21 cellular contexts compared by ENCODE assay signal in genomic region chr20:61587910-61588309, GRCh38.
DNase-seq lines count a peak whose midpoint lies in the region; ATAC-seq and TF ChIP-seq lines count a peak whose summit lies in the region.
"Had no signal": no experiment of that assay in that cellular context is flagged by ENCODE, and none has a peak within 500 bp of the region (broad histone marks: within the 10 kb centered on the region; RNA-seq: fewer than 3 reads in every experiment).

No MANE protein-coding gene starts in this region.

- no peaks in the 10 kb centered on the region for H3K9me3 Mint-ChIP-seq in natural killer cell treated with Interleukin-12 subunit alpha and Interleukin-12 subunit beta and Interleukin-15 and Interleukin-18, amount 100 ng/mL, for 72 hours
- H3K9me3 Mint-ChIP-seq in natural killer cell (peaks cover 0 to 4% of the 10 kb centered on the region in 2 donors), nephron progenitor cell (peaks cover 22% of the 10 kb centered on the region)

- H3K4me3 Mint-ChIP-seq in natural killer cell treated with Interleukin-12 subunit alpha and Interleukin-12 subunit beta and Interleukin-15 and Interleukin-18, amount 100 ng/mL, for 72 hours = no peak overlapping the region
- H3K4me3 Mint-ChIP-seq in natural killer cell (no peak overlapping the region), nephron progenitor cell (no peak overlapping the region)
- H3K4me3 Mint-ChIP-seq: CD4-positive, alpha-beta memory T cell; H9 had no signal

- H3K4me3 ChIP-seq in fibroblast of villous mesenchyme (ENCODE audit: low read depth, low read length) = no peak overlapping the region
- H3K4me3 ChIP-seq in coronary artery = no peak overlapping the region
- H3K4me3 ChIP-seq: K562, Peyer's patch had no signal

- TF ChIP-seq CTCF in natural killer cell (IDR thresholded peaks at IDR 0.05) (no peak), fibroblast of villous mesenchyme (IDR thresholded peaks at IDR 0.05; ENCODE audit: insufficient read depth, low read depth, low read length) (no peak), nephron progenitor cell (IDR thresholded peaks at IDR 0.05) (no peak), coronary artery (IDR thresholded peaks at IDR 0.05) (no peak)

- no peak overlapping the region for H3K27ac ChIP-seq in coronary artery
- H3K27ac ChIP-seq: 22Rv1, Peyer's patch had no signal

- H3K27ac Mint-ChIP-seq in natural killer cell treated with Interleukin-12 subunit alpha and Interleukin-12 subunit beta and Interleukin-15 and Interleukin-18, amount 100 ng/mL, for 72 hours = no peak overlapping the region
- H3K27ac Mint-ChIP-seq in natural killer cell (no peak overlapping the region), nephron progenitor cell (peak overlapping the region; percentile 30)
- H3K27ac Mint-ChIP-seq: CD4-positive, alpha-beta memory T cell; H9 had no signal

- intact Hi-C loops in natural killer cell (cut with micrococcal nuclease) = no loop called here
- intact Hi-C loops in cardiac septum (cut with DNase I) = no loop called here

- ATAC-seq in natural killer cell treated with Interleukin-12 subunit alpha and Interleukin-12 subunit beta and Interleukin-15 and Interleukin-18, amount 100 ng/mL, for 72 hours = no peak
- ATAC-seq in natural killer cell = no peak
- ATAC-seq: K562, Right ventricle myocardium inferior had no signal

- DNase-seq in natural killer cell treated with Interleukin-12 subunit alpha and Interleukin-12 subunit beta and Interleukin-15 and Interleukin-18, amount 100 ng/mL, for 72 hours (ENCODE audit: low spot score) = peak; percentile 25
- DNase-seq in natural killer cell = no peak
- peak; percentile 1 for DNase-seq in fibroblast of villous mesenchyme (ENCODE audit: low read depth)
- DNase-seq in nephron progenitor cell = no peak
- no peak for DNase-seq in cardiac septum (ENCODE audit: low spot score)
- no peak for DNase-seq in coronary artery (ENCODE audit: low spot score)
- no peak for DNase-seq in activated CD4-positive, alpha-beta T cell treated with anti-CD3 and anti-CD28 coated beads for 4 hours
- DNase-seq in GOT3 (lab: John Stamatoyannopoulos, UW) = no peak
- DNase-seq: BE2C; CD4-positive, alpha-beta memory T cell; DMS153; GDM1; H9; NCI-H1105; NCI-H2081; NCI-H2171 treated with DMSO at 0.1 percent for 48 hours; NCI-H446; Peyer's patch had no signal

- no peaks in the 10 kb centered on the region for H3K4me1 Mint-ChIP-seq in natural killer cell treated with Interleukin-12 subunit alpha and Interleukin-12 subunit beta and Interleukin-15 and Interleukin-18, amount 100 ng/mL, for 72 hours (ENCODE audit: low read depth in 2 of 2)
- H3K4me1 Mint-ChIP-seq in natural killer cell (no peaks in the 10 kb centered on the region), nephron progenitor cell (peaks cover 38% of the 10 kb centered on the region)
- H3K4me1 Mint-ChIP-seq: CD4-positive, alpha-beta memory T cell had no signal

- H3K36me3 Mint-ChIP-seq in natural killer cell treated with Interleukin-12 subunit alpha and Interleukin-12 subunit beta and Interleukin-15 and Interleukin-18, amount 100 ng/mL, for 72 hours = peaks cover 5% of the 10 kb centered on the region
- H3K36me3 Mint-ChIP-seq in natural killer cell (no peaks in the 10 kb centered on the region), nephron progenitor cell (ENCODE audit: low read depth) (peaks cover 7% of the 10 kb centered on the region)

- peaks cover 3 to 5% of the 10 kb centered on the region in 2 donors for H3K27me3 Mint-ChIP-seq in natural killer cell treated with Interleukin-12 subunit alpha and Interleukin-12 subunit beta and Interleukin-15 and Interleukin-18, amount 100 ng/mL, for 72 hours
- H3K27me3 Mint-ChIP-seq in natural killer cell (ENCODE audit: low read depth in 2 of 2) = no peaks in the 10 kb centered on the region
- peaks cover 9% of the 10 kb centered on the region for H3K27me3 Mint-ChIP-seq in nephron progenitor cell (ENCODE audit: low read depth, poor library complexity)

Comparison
In these comparisons a context has a peak if more than half of its experiments do, and no peak if none do; other contexts are left out.
1. DNase-seq: peak in natural killer cell treated with Interleukin-12 subunit alpha and Interleukin-12 subunit beta and Interleukin-15 and Interleukin-18, amount 100 ng/mL, for 72 hours (single experiment) and fibroblast of villous mesenchyme (single experiment); none in natural killer cell (single experiment), nephron progenitor cell (single experiment), cardiac septum (single experiment), coronary artery (single experiment), activated CD4-positive, alpha-beta T cell treated with anti-CD3 and anti-CD28 coated beads for 4 hours (0 of 2) and GOT3 (single experiment).